Comparison of ENCODE assay signal across 8 cellular contexts in the genomic region with DNA sequence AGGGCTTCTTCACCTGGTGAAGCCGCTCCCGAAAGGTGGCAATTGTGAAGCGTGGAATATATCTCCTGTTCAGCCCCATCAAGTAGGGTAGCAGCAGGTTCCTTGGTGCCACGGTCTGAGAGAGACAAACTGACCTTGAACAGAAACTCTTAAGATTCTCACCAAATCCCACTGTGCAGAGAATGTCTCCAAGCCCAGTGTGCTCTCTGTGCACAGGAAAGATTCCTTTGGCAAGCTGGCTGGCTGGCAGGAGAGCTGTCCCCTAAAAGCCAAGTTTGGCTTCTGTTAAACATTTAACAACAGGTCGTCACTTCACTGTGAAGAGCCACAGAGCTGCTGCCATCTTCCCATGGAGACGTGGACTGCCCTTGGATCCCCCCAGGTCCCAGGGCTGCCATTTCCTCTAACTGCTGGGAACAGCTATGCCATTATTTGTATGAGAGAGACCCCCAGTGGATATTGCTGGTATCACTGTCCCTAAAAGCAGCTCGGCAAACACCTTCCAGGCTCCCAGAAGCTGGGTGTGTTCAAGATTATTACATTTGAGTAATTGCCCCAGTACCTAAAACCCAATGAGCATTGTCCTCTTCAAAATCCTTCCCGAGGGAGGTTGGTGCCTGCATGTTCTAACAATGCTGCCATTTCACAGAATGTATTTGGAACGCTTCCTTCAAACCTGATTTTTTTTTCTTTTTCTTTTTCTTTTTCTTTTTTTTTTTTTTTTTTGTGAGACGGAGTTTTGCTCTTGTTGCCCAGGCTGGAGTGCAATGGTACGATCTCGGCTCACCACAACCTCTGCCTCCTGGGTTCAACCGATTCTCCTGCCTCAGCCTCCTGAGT.
DNase-seq lines count a peak whose midpoint lies in the region; ATAC-seq and TF ChIP-seq lines count a peak whose summit lies in the region.

No MANE protein-coding gene starts in this region.

- no peaks in the 10 kb centered on the region for H3K9me3 Mint-ChIP-seq in natural killer cell

- H3K27ac Mint-ChIP-seq in natural killer cell: peak overlapping the region; percentile 23 to 73

- peak; percentile 79 for TF ChIP-seq CTCF in natural killer cell (IDR thresholded peaks at IDR 0.05)

- peak; percentile 84 for DNase-seq in Ammon's horn (ENCODE audit: low spot score)
- peak; percentile 40 for DNase-seq in HS-5 (ENCODE audit: low read depth)
- peak; percentile 41 for DNase-seq in NCI-H82 treated with DMSO at 0.1 percent for 48 hours (lab: John Stamatoyannopoulos, UW; ENCODE audit: unreplicated experiment)
- peak; percentile 17 for DNase-seq in activated T-cell treated with anti-CD3 and anti-CD28 coated beads for 1 hour (ENCODE audit: low read depth)
- peak; percentile 50 for DNase-seq in fibroblast of gingiva (ENCODE audit: low read depth)
- DNase-seq in natural killer cell: peak; percentile 40
- DNase-seq in posterior vena cava (ENCODE audit: low spot score): no peak

- no peak overlapping the region for H3K4me3 Mint-ChIP-seq in natural killer cell

- H3K36me3 Mint-ChIP-seq in natural killer cell: no peaks in the 10 kb centered on the region

- intact Hi-C loops in natural killer cell (cut with micrococcal nuclease): loop anchor here (1.0 to 5.0 kb wide), 3 partner anchors 14 to 692 kb away; no protein-coding TSS in a partner anchor
- intact Hi-C loops in posterior vena cava (cut with DNase I): no loop called here

- no peaks in the 10 kb centered on the region for H3K27me3 Mint-ChIP-seq in natural killer cell (ENCODE audit: low read depth in 2 of 2)

- H3K4me1 Mint-ChIP-seq in natural killer cell: peaks cover 46 to 59% of the 10 kb centered on the region in 2 donors

- peak; percentile 62 for ATAC-seq in GM18868 (IDR thresholded peaks at IDR 0.05; ENCODE audit: unreplicated experiment)
- peak; percentile 64 to 73 (median 70) for ATAC-seq in natural killer cell
